9 cellular contexts compared by ENCODE assay signal in the genomic region with DNA sequence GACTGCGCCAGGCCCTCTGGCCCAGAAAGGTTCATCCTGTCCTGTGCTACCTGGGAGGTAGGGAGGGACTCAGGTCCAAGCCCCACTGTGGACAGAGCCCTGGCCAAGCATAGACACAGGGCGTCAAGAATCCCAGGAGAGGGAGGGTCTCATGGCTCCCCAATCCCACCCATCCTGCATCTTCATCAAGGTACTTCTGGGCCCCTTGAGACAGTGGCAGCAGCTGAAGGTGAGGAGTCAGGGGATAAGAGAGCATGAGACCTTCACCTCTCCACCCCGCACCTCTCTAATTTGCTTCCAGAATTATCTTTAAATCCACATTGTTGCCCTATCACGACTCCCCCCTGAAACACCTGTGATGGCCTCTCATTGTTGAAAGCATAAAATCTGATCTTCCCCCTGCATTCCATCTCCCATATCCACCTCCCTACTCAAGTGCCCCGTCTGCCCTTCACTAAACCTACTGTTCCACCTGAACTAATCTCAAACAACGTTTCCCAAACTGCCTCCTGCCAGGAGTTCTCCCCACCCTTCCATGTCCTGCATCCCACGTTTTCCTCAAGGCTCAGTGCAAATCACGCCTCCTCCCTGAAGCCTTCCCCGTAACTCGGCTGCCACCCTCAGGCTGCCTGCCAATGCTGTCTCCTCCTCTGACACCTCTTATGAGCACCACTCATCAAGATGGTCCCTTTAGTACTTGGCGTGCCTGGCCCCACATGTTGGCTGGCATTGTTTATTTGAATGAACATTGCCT. TPM values are rescaled to one million over a fixed set of nuclear protein-coding genes. Genes with fewer than 3 reads are reported as not detected.
DNase-seq lines count a peak whose midpoint lies in the region; ATAC-seq and TF ChIP-seq lines count a peak whose summit lies in the region.
"Had no signal": no experiment of that assay in that cellular context is flagged by ENCODE, and none has a peak within 500 bp of the region (broad histone marks: within the 10 kb centered on the region; RNA-seq: fewer than 3 reads in every experiment).

No MANE protein-coding gene starts in this region.

- TF ChIP-seq CTCF in endodermal cell (conservative IDR thresholded peaks at IDR 0.05) (peak; percentile 77), parathyroid adenoma (IDR thresholded peaks at IDR 0.05) (peak; percentile 37)

- H3K9me3 Mint-ChIP-seq in endodermal cell = no peaks in the 10 kb centered on the region
- H3K9me3 Mint-ChIP-seq: activated naive CD8-positive, alpha-beta T cell treated with anti-CD3 and anti-CD28 coated beads for 36 hours had no signal

- no peaks in the 10 kb centered on the region for H3K36me3 ChIP-seq in endodermal cell (ENCODE audit: control insufficient read depth, insufficient read depth, low read length)
- no peaks in the 10 kb centered on the region for H3K36me3 ChIP-seq in parathyroid adenoma (ENCODE audit: control insufficient read depth, insufficient read depth, low read length)

- peak overlapping the region; percentile 66 for H3K4me3 ChIP-seq in endodermal cell (ENCODE audit: low read length)
- no peak overlapping the region for H3K4me3 ChIP-seq in parathyroid adenoma (ENCODE audit: low read depth, low read length)

- no peaks in the 10 kb centered on the region for H3K27me3 ChIP-seq in endodermal cell (ENCODE audit: control insufficient read depth, insufficient read depth, low read length, poor library complexity, severe bottlenecking)
- no peaks in the 10 kb centered on the region for H3K27me3 ChIP-seq in parathyroid adenoma (ENCODE audit: control insufficient read depth, insufficient read depth, low read length)

- H3K36me3 Mint-ChIP-seq in endodermal cell (ENCODE audit: low read depth) = no peaks in the 10 kb centered on the region
- H3K36me3 Mint-ChIP-seq: activated naive CD8-positive, alpha-beta T cell treated with anti-CD3 and anti-CD28 coated beads for 36 hours had no signal

- WGBS in endodermal cell (ENCODE audit: insufficient coverage in 1 of 2, insufficient read length in 1 of 2), 2 experiments = 40 to 58% methylated on average over 10 to 11 of the region's 11 CpGs

- H3K4me1 ChIP-seq in endodermal cell (ENCODE audit: control insufficient read depth, insufficient read depth, low read length) = peaks cover 13% of the 10 kb centered on the region
- peaks cover 6% of the 10 kb centered on the region for H3K4me1 ChIP-seq in parathyroid adenoma

- H3K4me2 ChIP-seq in parathyroid adenoma (ENCODE audit: low read length) = no peak overlapping the region

- H3K4me3 Mint-ChIP-seq in endodermal cell = peak overlapping the region; percentile 1
- H3K4me3 Mint-ChIP-seq: activated naive CD8-positive, alpha-beta T cell treated with anti-CD3 and anti-CD28 coated beads for 36 hours had no signal

- no peaks in the 10 kb centered on the region for H3K79me2 ChIP-seq in parathyroid adenoma

- peak overlapping the region; percentile 50 for H2AFZ ChIP-seq in parathyroid adenoma

- peak overlapping the region; percentile 81 for H3K27ac Mint-ChIP-seq in endodermal cell
- H3K27ac Mint-ChIP-seq: activated naive CD8-positive, alpha-beta T cell treated with anti-CD3 and anti-CD28 coated beads for 36 hours had no signal

- H3K4me1 Mint-ChIP-seq in endodermal cell = peaks cover 62% of the 10 kb centered on the region
- H3K4me1 Mint-ChIP-seq: activated naive CD8-positive, alpha-beta T cell treated with anti-CD3 and anti-CD28 coated beads for 36 hours had no signal

- peak overlapping the region; percentile 40 for H3K27ac ChIP-seq in endodermal cell (ENCODE audit: low read depth, low read length)
- H3K27ac ChIP-seq in parathyroid adenoma = no peak overlapping the region

- no peaks in the 10 kb centered on the region for H3K9me3 ChIP-seq in endodermal cell (ENCODE audit: control insufficient read depth, low read length)
- no peaks in the 10 kb centered on the region for H3K9me3 ChIP-seq in parathyroid adenoma (ENCODE audit: control insufficient read depth, low read length)

- ATAC-seq in GM21576 (IDR thresholded peaks at IDR 0.05; ENCODE audit: unreplicated experiment) = no peak
- ATAC-seq in GM18867 (IDR thresholded peaks at IDR 0.05; ENCODE audit: unreplicated experiment) = no peak

- DNase-seq in H4 (ENCODE audit: low spot score) (peak; percentile 65), NCI-H774 (lab: John Stamatoyannopoulos, UW) (peak; percentile 55), endodermal cell (peak; percentile 95)
- no peak for DNase-seq in effector CD4-positive, alpha-beta T cell
- no peak for DNase-seq in stimulated activated CD4-positive, alpha-beta T cell treated with anti-CD3 and anti-CD28 coated beads, Interleukin-12 subunit alpha, Interleukin-12 subunit beta, amount 100 ng/mL, for 4 hours
- DNase-seq: activated naive CD8-positive, alpha-beta T cell treated with anti-CD3 and anti-CD28 coated beads for 36 hours had no signal

- H3K9ac ChIP-seq in endodermal cell (ENCODE audit: extremely low read depth, low read length, poor library complexity, severe bottlenecking) (peak overlapping the region; percentile 58), parathyroid adenoma (no peak overlapping the region)

- H3K27me3 Mint-ChIP-seq in endodermal cell (ENCODE audit: insufficient read depth) = no peaks in the 10 kb centered on the region

RNA-seq across cellular contexts. Expression of gene KRT18, which starts 27.1 kb away (rescaled TPM):
- 156 and 182 TPM in 2 replicates for total RNA-seq in H4 (2014; rRNA removed; shearing (Covaris generic))
- total RNA-seq in endodermal cell = 1,000 to 10,000 TPM in 1 of 2 donors, 100 to 1,000 TPM in 1; 858 to 1,019 TPM
- polyA plus RNA-seq in endodermal cell (2013, experiment 1 of 2) = 283 TPM
- polyA plus RNA-seq in endodermal cell (2013, experiment 2 of 2) = 352 TPM

RNA-seq across cellular contexts. Expression of gene EIF4B, which starts 30.3 kb away (rescaled TPM):
- total RNA-seq in H4 (2014; rRNA removed; shearing (Covaris generic)) = 479 and 559 TPM in 2 replicates
- total RNA-seq in endodermal cell = 100 to 1,000 TPM; 596 to 655 TPM
- polyA plus RNA-seq in endodermal cell (2013, experiment 1 of 2) = 388 TPM
- 341 TPM for polyA plus RNA-seq in endodermal cell (2013, experiment 2 of 2)

Comparison
In these comparisons a context has a peak if more than half of its experiments do, and no peak if none do; other contexts are left out.
1. DNase-seq: peak in H4 (single experiment), NCI-H774 (single experiment) and endodermal cell (single experiment); none in effector CD4-positive, alpha-beta T cell (single experiment) and stimulated activated CD4-positive, alpha-beta T cell treated with anti-CD3 and anti-CD28 coated beads, Interleukin-12 subunit alpha, Interleukin-12 subunit beta, amount 100 ng/mL, for 4 hours (single experiment).